In the genomic region with DNA sequence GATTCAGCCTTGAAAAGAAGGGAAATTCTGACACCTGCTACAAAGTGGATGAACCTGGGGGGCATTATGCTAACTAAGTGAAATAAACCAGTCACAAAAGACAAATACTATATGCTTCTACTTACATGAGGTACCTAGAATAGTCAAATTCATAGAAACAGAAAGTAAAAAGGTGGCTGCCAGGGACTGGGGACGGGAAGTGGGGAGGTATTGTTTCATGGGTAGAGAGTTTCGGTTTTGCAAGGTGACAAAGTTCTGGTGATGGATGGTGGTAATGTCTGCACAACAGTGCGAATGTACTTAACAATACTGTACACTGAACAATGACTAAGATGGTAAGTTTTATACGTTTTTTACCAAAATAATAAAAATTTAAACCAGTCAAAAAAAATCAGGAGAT, we compare ENCODE assay signal across 8 cellular contexts. TPM values are rescaled to one million over a fixed set of nuclear protein-coding genes. Genes with fewer than 3 reads are reported as not detected.
DNase-seq lines count a peak whose midpoint lies in the region; ATAC-seq, FAIRE-seq and TF ChIP-seq lines count a peak whose summit lies in the region.

No MANE protein-coding gene starts in this region.

- DNase-seq in Peyer's patch = peak in 2 of 3 donors; percentile 69 to 77
- no peak for DNase-seq in caudate nucleus (lab: John Stamatoyannopoulos, UW)
- peak; percentile 75 for DNase-seq in stimulated activated CD4-positive, alpha-beta T cell treated with anti-CD3 and anti-CD28 coated beads, Interleukin-1b, Interleukin-23, amount 100 ng/mL, for 48 hours
- DNase-seq in RCC 7860 (ENCODE audit: low spot score) = no peak
- DNase-seq in neuronal stem cell (ENCODE audit: low spot score) = no peak
- DNase-seq in AG20443 (ENCODE audit: low spot score) = no peak

- no peak overlapping the region for H4K91ac ChIP-seq in neuronal stem cell (ENCODE audit: low read depth, low read length, poor library complexity)

- no peak overlapping the region for H2AFZ ChIP-seq in neuronal stem cell (ENCODE audit: low read length)

- H3K4me3 ChIP-seq in Peyer's patch (peak overlapping the region in 1 of 4 donors; percentile 3), neuronal stem cell (ENCODE audit: low read length in 2 of 2) (no peak overlapping the region)

- H3K4me1 ChIP-seq in Peyer's patch (peaks cover 11 to 69% (median 12%) of the 10 kb centered on the region in 4 donors), neuronal stem cell (ENCODE audit: control insufficient read depth in 2 of 2, insufficient read depth in 1 of 2, low read depth in 1 of 2, low read length in 2 of 2) (peaks cover 12 to 16% of the 10 kb centered on the region in 2 donors)

- H3K27me3 ChIP-seq in Peyer's patch = no peaks in the 10 kb centered on the region
- no peaks in the 10 kb centered on the region for H3K27me3 ChIP-seq in neuronal stem cell (ENCODE audit: control insufficient read depth in 3 of 3, insufficient read depth in 3 of 3, low read depth in 1 of 3, low read length in 3 of 3)

- H2BK12ac ChIP-seq in neuronal stem cell (ENCODE audit: low read length) = no peak overlapping the region

- no peak overlapping the region for H3K4ac ChIP-seq in neuronal stem cell (ENCODE audit: low read length)

- H3K36me3 ChIP-seq in Peyer's patch (no peaks in the 10 kb centered on the region), neuronal stem cell (replicated peaks in 1 of 2; ENCODE audit: control insufficient read depth in 2 of 2, insufficient read depth in 2 of 2, low read length in 2 of 2) (peaks cover 4 to 9% of the 10 kb centered on the region in 2 donors)

- H3K79me1 ChIP-seq in neuronal stem cell (ENCODE audit: low read depth, low read length) = peaks cover 18% of the 10 kb centered on the region

- TF ChIP-seq POLR2A in Peyer's patch (IDR thresholded peaks at IDR 0.05) = no peak

- TF ChIP-seq CTCF in Peyer's patch (IDR thresholded peaks at IDR 0.05) = no peak

- H2BK120ac ChIP-seq in neuronal stem cell (ENCODE audit: low read depth, low read length) = no peak overlapping the region

- peak; percentile 42 for ATAC-seq in GM18508 (IDR thresholded peaks at IDR 0.05; ENCODE audit: insufficient read depth, unreplicated experiment)
- peak; percentile 48 for ATAC-seq in HG02759 (IDR thresholded peaks at IDR 0.05; ENCODE audit: unreplicated experiment)

- H2BK15ac ChIP-seq in neuronal stem cell (ENCODE audit: low read length) = no peak overlapping the region

- no peak overlapping the region for H3K23ac ChIP-seq in neuronal stem cell (ENCODE audit: low read depth, low read length, poor library complexity)

- H3K14ac ChIP-seq in neuronal stem cell (ENCODE audit: low read length) = no peak overlapping the region

- peak overlapping the region; percentile 66 to 98 (median 95) for H3K27ac ChIP-seq in Peyer's patch
- H3K27ac ChIP-seq in caudate nucleus (ENCODE audit: low read depth, low read length) = peak overlapping the region; percentile 37
- no peak overlapping the region for H3K27ac ChIP-seq in neuronal stem cell (replicated peaks; ENCODE audit: low read length)

- H3K18ac ChIP-seq in neuronal stem cell (ENCODE audit: low read length) = no peak overlapping the region

- H2BK5ac ChIP-seq in neuronal stem cell (ENCODE audit: low read length) = no peak overlapping the region

- H3K9me3 ChIP-seq in Peyer's patch = no peaks in the 10 kb centered on the region
- H3K9me3 ChIP-seq in neuronal stem cell (replicated peaks in 1 of 2; ENCODE audit: control insufficient read depth in 2 of 2, insufficient read depth in 1 of 2, low read depth in 1 of 2, low read length in 2 of 2) = peaks cover 0 to 5% of the 10 kb centered on the region in 2 donors

- H3K9ac ChIP-seq in neuronal stem cell (ENCODE audit: low read depth, low read length, poor library complexity) = no peak overlapping the region

- no peak overlapping the region for H4K8ac ChIP-seq in neuronal stem cell (ENCODE audit: low read depth, low read length)

- no CpG with 5 or more reads among the region's 4 CpGs for WGBS in neuronal stem cell (ENCODE audit: extremely low coverage in 2 of 2, insufficient read length in 2 of 2, insufficient replicate concordance in 1 of 2), 2 donors

- FAIRE-seq in RCC 7860 (lab: Jason Lieb, UNC) = no peak

- H3K4me2 ChIP-seq in neuronal stem cell (ENCODE audit: insufficient read depth, low read length, poor library complexity, severe bottlenecking) = no peak overlapping the region

- H2AK5ac ChIP-seq in neuronal stem cell (ENCODE audit: low read depth, low read length) = no peak overlapping the region

RNA-seq across cellular contexts. Expression of a gene that starts 4.8 kb away (rescaled TPM):
- 100 to 1,000 TPM in 3 of 4 donors, 10 to 100 TPM in 1; 89.9 to 184 (median 119) TPM for total RNA-seq in Peyer's patch
- 111 TPM for polyA plus RNA-seq in neuronal stem cell (2013, experiment 1 of 2)
- polyA plus RNA-seq in neuronal stem cell (2013, experiment 2 of 2) = 110 TPM

Comparison
In these comparisons a context has a peak if more than half of its experiments do, and no peak if none do; other contexts are left out.
1. DNase-seq: peak in Peyer's patch (2 of 3) and stimulated activated CD4-positive, alpha-beta T cell treated with anti-CD3 and anti-CD28 coated beads, Interleukin-1b, Interleukin-23, amount 100 ng/mL, for 48 hours (single experiment); none in caudate nucleus (0 of 61), RCC 7860 (single experiment), neuronal stem cell (single experiment) and AG20443 (single experiment).